Comparison of ENCODE assay signal across 16 cellular contexts in the genomic region with DNA sequence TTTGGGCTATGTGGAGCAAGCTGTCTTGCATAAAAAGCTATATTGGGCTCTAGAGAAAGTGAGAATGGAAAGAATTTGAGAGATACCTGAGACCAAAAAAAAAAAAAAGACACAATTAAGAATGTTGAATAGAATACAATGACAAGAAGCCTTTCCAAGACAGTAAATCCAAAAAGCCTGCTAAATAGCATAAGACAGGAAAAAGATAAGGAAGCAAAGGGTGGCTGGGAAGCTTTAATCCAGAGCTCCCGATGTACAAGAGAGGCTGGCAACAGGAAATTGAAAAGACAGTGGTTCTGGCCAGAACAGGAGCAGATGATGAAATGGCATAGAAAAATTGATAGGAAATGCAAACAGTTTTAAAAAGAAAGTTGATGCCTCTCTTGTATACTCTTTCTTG.
DNase-seq lines count a peak whose midpoint lies in the region; ATAC-seq, FAIRE-seq and TF ChIP-seq lines count a peak whose summit lies in the region.
"Had no signal": no experiment of that assay in that cellular context is flagged by ENCODE, and none has a peak within 500 bp of the region (broad histone marks: within the 10 kb centered on the region; RNA-seq: fewer than 3 reads in every experiment).

No MANE protein-coding gene starts in this region.

- no peak overlapping the region for H3K4me2 ChIP-seq in GM23338

- no peaks in the 10 kb centered on the region for H3K9me3 Mint-ChIP-seq in GM23338
- H3K9me3 Mint-ChIP-seq: HFFc6 had no signal

- no peak for TF ChIP-seq POLR2A in GM12892 (IDR thresholded peaks at IDR 0.05; ENCODE audit: low read depth, low read length)

- H3K4me3 Mint-ChIP-seq in GM23338 = no peak overlapping the region
- H3K4me3 Mint-ChIP-seq: B cell; CD4-positive, alpha-beta memory T cell; HFFc6 had no signal

- no peak for FAIRE-seq in GM12892 (lab: Jason Lieb, UNC)
- FAIRE-seq: GM12878, HepG2, HTR-8/SVneo had no signal

- H3K4me3 ChIP-seq in GM23338 (no peak overlapping the region), adipocyte (ENCODE audit: low read length) (no peak overlapping the region), fibroblast of the aortic adventitia (ENCODE audit: low read depth, low read length) (no peak overlapping the region)
- H3K4me3 ChIP-seq: GM12878 had no signal

- no peaks in the 10 kb centered on the region for H3F3A ChIP-seq in GM23338 (replicated peaks; ENCODE audit: low read depth)

- no peaks in the 10 kb centered on the region for H3K9me2 ChIP-seq in GM23338 (ENCODE audit: insufficient read depth)

- ATAC-seq in GM23338 = no peak
- ATAC-seq: GM12878, HepG2 had no signal

- no peaks in the 10 kb centered on the region for H3K79me2 ChIP-seq in GM23338 (replicated peaks; ENCODE audit: insufficient read depth)

- no peaks in the 10 kb centered on the region for H4K20me1 ChIP-seq in GM23338 (replicated peaks; ENCODE audit: insufficient read depth)

- H3K4me1 ChIP-seq in GM23338 (ENCODE audit: insufficient read depth) (0 out of 2 replicates have a peak, but pooled peaks cover 4% of the 10 kb centered on the region), adipocyte (ENCODE audit: control insufficient read depth, insufficient read depth, low read length) (peaks cover 15% of the 10 kb centered on the region)

- no peaks in the 10 kb centered on the region for H3K36me3 Mint-ChIP-seq in GM23338 (ENCODE audit: low read depth)
- H3K36me3 Mint-ChIP-seq: CD4-positive, alpha-beta memory T cell had no signal

- no peaks in the 10 kb centered on the region for H3K27me3 Mint-ChIP-seq in GM23338 (ENCODE audit: insufficient read depth, low read depth, poor library complexity)
- H3K27me3 Mint-ChIP-seq: B cell; CD4-positive, alpha-beta memory T cell had no signal

- no peak overlapping the region for H2AFZ ChIP-seq in GM23338

- H3K27me3 ChIP-seq in GM23338 (ENCODE audit: insufficient read depth) (no peaks in the 10 kb centered on the region), adipocyte (replicated peaks; ENCODE audit: control insufficient read depth, insufficient read depth, low read length) (no peaks in the 10 kb centered on the region)

- no peak for DNase-seq in GM23338 (ENCODE audit: low spot score)
- peak; percentile 10 for DNase-seq in adipocyte (ENCODE audit: low read depth)
- peak; percentile 25 for DNase-seq in fibroblast of the aortic adventitia (ENCODE audit: low read depth)
- DNase-seq in T1000 (lab: John Stamatoyannopoulos, UW) = no peak
- no peak for DNase-seq in stimulated activated CD8-positive, alpha-beta memory T cell treated with anti-CD3 and anti-CD28 coated beads, Interleukin-4, amount 100 ng/mL, for 48 hours
- DNase-seq in NCI-H446 treated with DMSO at 0.1 percent for 48 hours (lab: John Stamatoyannopoulos, UW) = no peak
- DNase-seq in GM12892 (ENCODE audit: insufficient read length) = no peak
- DNase-seq: CD4-positive, alpha-beta memory T cell; DMS79; HCEC 1CT; HFFc6 had no signal

- H3K27ac Mint-ChIP-seq in GM23338 = peak overlapping the region; percentile 13; the same call in 1 of the 2 replicates
- H3K27ac Mint-ChIP-seq: B cell; CD4-positive, alpha-beta memory T cell; HFFc6 had no signal

- H3K36me3 ChIP-seq in GM23338 (ENCODE audit: insufficient read depth) (no peaks in the 10 kb centered on the region), adipocyte (ENCODE audit: control insufficient read depth, insufficient read depth, low read length, severe bottlenecking) (no peaks in the 10 kb centered on the region)

- no peaks in the 10 kb centered on the region for H3K9me3 ChIP-seq in adipocyte (ENCODE audit: control insufficient read depth, low read length)

- H3K4me1 Mint-ChIP-seq in GM23338 = peaks cover 20% of the 10 kb centered on the region
- H3K4me1 Mint-ChIP-seq: B cell; CD4-positive, alpha-beta memory T cell had no signal

- TF ChIP-seq CTCF in GM23338 (conservative IDR thresholded peaks at IDR 0.05; ENCODE audit: low read depth in 2 of 2) (no peak), fibroblast of the aortic adventitia (IDR thresholded peaks at IDR 0.05; ENCODE audit: insufficient read depth, low read length) (no peak)

- no peak overlapping the region for H3K27ac ChIP-seq in GM23338 (ENCODE audit: low read depth)
- H3K27ac ChIP-seq: C4-2B had no signal

- H3K9ac ChIP-seq in adipocyte (ENCODE audit: low read length) = no peak overlapping the region

TF ChIP-seq in GM23338, 12 proteins besides CTCF, POLR2A, EP300 and RAD21:
- TF ChIP-seq, protein P1, sequence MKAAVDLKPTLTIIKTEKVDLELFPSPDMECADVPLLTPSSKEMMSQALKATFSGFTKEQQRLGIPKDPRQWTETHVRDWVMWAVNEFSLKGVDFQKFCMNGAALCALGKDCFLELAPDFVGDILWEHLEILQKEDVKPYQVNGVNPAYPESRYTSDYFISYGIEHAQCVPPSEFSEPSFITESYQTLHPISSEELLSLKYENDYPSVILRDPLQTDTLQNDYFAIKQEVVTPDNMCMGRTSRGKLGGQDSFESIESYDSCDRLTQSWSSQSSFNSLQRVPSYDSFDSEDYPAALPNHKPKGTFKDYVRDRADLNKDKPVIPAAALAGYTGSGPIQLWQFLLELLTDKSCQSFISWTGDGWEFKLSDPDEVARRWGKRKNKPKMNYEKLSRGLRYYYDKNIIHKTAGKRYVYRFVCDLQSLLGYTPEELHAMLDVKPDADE (IDR thresholded peaks at IDR 0.05) = no peak
- TF ChIP-seq STAT1 (IDR thresholded peaks at IDR 0.05; ENCODE audit: unreplicated experiment) = no peak
- no peak for TF ChIP-seq ZNF331 (CRISPR knock-in tag; IDR thresholded peaks at IDR 0.05; ENCODE audit: low read depth)
- no peak for TF ChIP-seq EZH2 (IDR thresholded peaks at IDR 0.05; ENCODE audit: low read depth, unreplicated experiment)

Comparison
In these comparisons a context has a peak if more than half of its experiments do, and no peak if none do; other contexts are left out.
1. DNase-seq: peak in adipocyte (single experiment) and fibroblast of the aortic adventitia (single experiment); none in GM23338 (single experiment), T1000 (single experiment), stimulated activated CD8-positive, alpha-beta memory T cell treated with anti-CD3 and anti-CD28 coated beads, Interleukin-4, amount 100 ng/mL, for 48 hours (single experiment), NCI-H446 treated with DMSO at 0.1 percent for 48 hours (single experiment) and GM12892 (single experiment).